In the genomic region with DNA sequence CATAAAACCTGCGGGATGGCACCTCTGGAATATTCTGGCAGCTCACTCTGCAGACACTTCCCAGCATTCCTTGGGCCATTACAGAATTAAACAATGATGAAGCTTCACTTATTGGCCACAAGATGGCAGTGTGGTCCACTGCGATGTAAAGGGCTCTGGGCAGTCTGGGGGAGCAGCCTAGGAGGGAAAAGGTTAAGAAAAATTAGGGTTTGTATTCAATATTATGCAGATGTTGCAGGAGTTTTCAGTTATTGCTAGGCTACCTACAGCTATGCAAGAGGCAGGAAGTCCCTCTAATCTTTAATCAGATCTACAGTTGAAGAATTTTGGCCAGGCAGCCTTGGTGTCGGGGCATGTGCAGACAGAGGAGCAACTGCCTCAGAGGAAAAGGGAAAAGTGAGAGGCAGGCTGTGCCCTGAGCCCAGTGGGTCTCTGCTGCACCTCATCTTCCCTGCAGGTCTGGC, we compare ENCODE assay signal across 1 cellular context.
TF ChIP-seq lines count a peak whose summit lies in the region.

No MANE protein-coding gene starts in this region.

TF ChIP-seq in H1, 55 proteins besides CTCF, POLR2A, EP300 and RAD21:
- TF ChIP-seq SP2 (IDR thresholded peaks at IDR 0.05; ENCODE audit: low read length) = peak; percentile 2; the same call in 1 of the 2 replicates
- TF ChIP-seq CREB1 (IDR thresholded peaks at IDR 0.05) = 0 out of 2 replicates have a peak, but pooled peaks have one; percentile 24
- no peak for TF ChIP-seq BRCA1 (IDR thresholded peaks at IDR 0.05; ENCODE audit: low read depth, low read length)
- no peak for TF ChIP-seq RFX5 (IDR thresholded peaks at IDR 0.05; ENCODE audit: borderline replicate concordance, low read depth, low read length)
- TF ChIP-seq TAF1 (IDR thresholded peaks at IDR 0.05; ENCODE audit: low read depth, low read length) = 0 out of 2 replicates have a peak, but pooled peaks have one; percentile 24
- TF ChIP-seq TEAD4 (IDR thresholded peaks at IDR 0.05; ENCODE audit: low read depth, low read length) = peak; percentile 38; the same call in 1 of the 2 replicates
